ENCODE assay signal across 15 cellular contexts in genomic region chr18:34807106-34807796, GRCh38.
A peak's percentile ranks its signal among the peaks of the same experiment; 100 is the strongest.
DNase-seq lines count a peak whose midpoint lies in the region; ATAC-seq and TF ChIP-seq lines count a peak whose summit lies in the region.
"Had no signal": no experiment of that assay in that cellular context is flagged by ENCODE, and none has a peak within 500 bp of the region (broad histone marks: within the 10 kb centered on the region; RNA-seq: fewer than 3 reads in every experiment).

No MANE protein-coding gene starts in this region.

- H3K56ac ChIP-seq in H9 (ENCODE audit: insufficient read length, low read depth, low read length), result no peak overlapping the region

- H2BK5ac ChIP-seq in H9 (ENCODE audit: insufficient read length, low read length) (no peak overlapping the region), trophoblast cell (ENCODE audit: low read depth, low read length, poor library complexity) (no peak overlapping the region)

- ATAC-seq in GM18909 (IDR thresholded peaks at IDR 0.05; ENCODE audit: poor library complexity, unreplicated experiment), result no peak
- no peak for ATAC-seq in effector memory CD8-positive, alpha-beta T cell (replicated peaks)
- ATAC-seq in CD4-positive, alpha-beta T cell (ENCODE audit: poor library complexity), result no peak

- H3K27me3 Mint-ChIP-seq in H9 (ENCODE audit: low read depth), result no peaks in the 10 kb centered on the region; the same call in 1 of the 2 replicates
- peaks cover 14 to 33% of the 10 kb centered on the region in 2 donors for H3K27me3 Mint-ChIP-seq in effector memory CD8-positive, alpha-beta T cell
- peaks cover 20% of the 10 kb centered on the region for H3K27me3 Mint-ChIP-seq in CD4-positive, alpha-beta T cell

- no peak overlapping the region for H2BK20ac ChIP-seq in H9 (ENCODE audit: low read depth, low read length, poor library complexity, severe bottlenecking)

- no peaks in the 10 kb centered on the region for H3K79me1 ChIP-seq in H9 (ENCODE audit: insufficient read depth, low read depth, low read length, poor library complexity, severe bottlenecking)
- no peaks in the 10 kb centered on the region for H3K79me1 ChIP-seq in trophoblast cell (ENCODE audit: low read length)

- no peak overlapping the region for H3K9ac ChIP-seq in H9 (ENCODE audit: extremely low read depth, insufficient read length, low read length)
- no peak overlapping the region for H3K9ac ChIP-seq in trophoblast cell (ENCODE audit: low read length)

- H4K8ac ChIP-seq in H9 (replicated peaks; ENCODE audit: insufficient read length, low read depth, low read length) (no peak overlapping the region), trophoblast cell (ENCODE audit: low read depth, low read length) (no peak overlapping the region)

- H4K20me1 ChIP-seq in H9 (ENCODE audit: control insufficient read depth, insufficient read depth, insufficient read length) (no peaks in the 10 kb centered on the region), PC-9 (ENCODE audit: insufficient read depth) (no peaks in the 10 kb centered on the region)

- peak overlapping the region; percentile 22 for H3K27ac ChIP-seq in H9 (ENCODE audit: insufficient read length, low read depth, low read length)
- no peak overlapping the region for H3K27ac ChIP-seq in PC-9
- H3K27ac ChIP-seq in trophoblast cell (ENCODE audit: low read depth, low read length), result no peak overlapping the region
- H3K27ac ChIP-seq in brain microvascular endothelial cell, result no peak overlapping the region
- no peak overlapping the region for H3K27ac ChIP-seq in CD4-positive, alpha-beta T cell (ENCODE audit: low read depth, low read length)

- peak; percentile 72 for DNase-seq in H9
- DNase-seq in PC-9, result peak; percentile 12 to 39
- DNase-seq in epithelial cell of esophagus (ENCODE audit: low read depth), result peak; percentile 37
- peak; percentile 21 to 48 for DNase-seq in trophoblast cell
- DNase-seq in effector memory CD8-positive, alpha-beta T cell, result no peak
- DNase-seq in brain microvascular endothelial cell, result no peak
- no peak for DNase-seq in CD4-positive, alpha-beta T cell
- DNase-seq: activated CD4-positive, alpha-beta T cell treated with anti-CD3 and anti-CD28 coated beads, Interleukin-2, amount 50 U/mL, for 1 hour; cortex of kidney; NCI-H2171 treated with DMSO at 0.1 percent for 48 hours; retina had no signal

- no peaks in the 10 kb centered on the region; a peak in 1 of 7 replicates for H3K36me3 Mint-ChIP-seq in H9 (ENCODE audit: insufficient read depth in 1 of 3, low read depth in 3 of 3)
- no peaks in the 10 kb centered on the region for H3K36me3 Mint-ChIP-seq in effector memory CD8-positive, alpha-beta T cell (ENCODE audit: insufficient read depth)
- no peaks in the 10 kb centered on the region for H3K36me3 Mint-ChIP-seq in CD4-positive, alpha-beta T cell (ENCODE audit: low read depth)

- no peak overlapping the region for H3K4me2 ChIP-seq in H9 (ENCODE audit: insufficient read depth, insufficient read length, low read length)
- H3K4me2 ChIP-seq in PC-9, result no peak overlapping the region; the same call in 1 of the 2 replicates
- no peak overlapping the region for H3K4me2 ChIP-seq in trophoblast cell (ENCODE audit: low read length)

- H3K18ac ChIP-seq in H9 (ENCODE audit: insufficient read length, low read depth, low read length), result no peak overlapping the region
- H3K18ac ChIP-seq in trophoblast cell (ENCODE audit: low read length), result no peak overlapping the region

- no TSS peak for BruUV-seq in PC-9 (replicated peaks; lab: Mats Ljungman, UMichigan)

- H3K4me1 Mint-ChIP-seq in H9, result peaks cover 31 to 42% of the 10 kb centered on the region in 2 experiments
- H3K4me1 Mint-ChIP-seq in effector memory CD8-positive, alpha-beta T cell (ENCODE audit: low read depth in 2 of 2), result peaks cover 0 to 4% of the 10 kb centered on the region in 2 donors
- no peaks in the 10 kb centered on the region for H3K4me1 Mint-ChIP-seq in CD4-positive, alpha-beta T cell (ENCODE audit: low read depth)
- H3K4me1 Mint-ChIP-seq: nephron had no signal

- H3K4me3 ChIP-seq in PC-9 (no peak overlapping the region), epithelial cell of esophagus (ENCODE audit: low read length) (no peak overlapping the region), trophoblast cell (ENCODE audit: low read depth, low read length) (no peak overlapping the region), brain microvascular endothelial cell (ENCODE audit: low read depth, low read length) (no peak overlapping the region)
- H3K4me3 ChIP-seq: lung had no signal

- H2AK5ac ChIP-seq in H9 (ENCODE audit: insufficient read length, low read length) (no peak overlapping the region), trophoblast cell (ENCODE audit: low read length) (no peak overlapping the region)

- CTCF ChIA-PET in PC-9 (lab: Charles Lee), result no interaction called here
- CTCF ChIA-PET in CD4-positive, alpha-beta T cell (lab: Charles Lee), result no interaction called here

- no peak overlapping the region for H4K91ac ChIP-seq in H9 (ENCODE audit: insufficient read length, low read depth, low read length)
- H4K91ac ChIP-seq in trophoblast cell (ENCODE audit: low read depth, low read length), result no peak overlapping the region

- H3K36me3 ChIP-seq in PC-9 (ENCODE audit: low read depth) (no peaks in the 10 kb centered on the region), trophoblast cell (ENCODE audit: control insufficient read depth in 1 of 2, insufficient read depth in 2 of 2, low read length in 2 of 2) (no peaks in the 10 kb centered on the region), brain microvascular endothelial cell (replicated peaks) (no peaks in the 10 kb centered on the region)

- H3K9me3 Mint-ChIP-seq in H9, result no peaks in the 10 kb centered on the region
- H3K9me3 Mint-ChIP-seq in effector memory CD8-positive, alpha-beta T cell, result no peaks in the 10 kb centered on the region
- H3K9me3 Mint-ChIP-seq in CD4-positive, alpha-beta T cell, result no peaks in the 10 kb centered on the region
- H3K9me3 Mint-ChIP-seq: activated T-helper 1 cell treated with anti-CD3 and anti-CD28 coated beads, Interleukin-12 subunit alpha, Interleukin-12 subunit beta, Interleukin-2, Interleukin-4 antibody, amounts not matched to agents 30 ng/mL and 10 ng/mL and 1 ng/mL, durations not matched to agents 14 hours and 24 hours and 36 hours; nephron had no signal

- no peak overlapping the region for H2AFZ ChIP-seq in H9 (ENCODE audit: low read length)
- H2AFZ ChIP-seq in PC-9, result no peak overlapping the region
- no peak overlapping the region for H2AFZ ChIP-seq in trophoblast cell (ENCODE audit: insufficient read depth, low read length, poor library complexity)

- H3K23me2 ChIP-seq in H9 (ENCODE audit: insufficient read length, low read depth, low read length, poor library complexity, severe bottlenecking), result no peaks in the 10 kb centered on the region

- peak overlapping the region in 1 of 3 experiments; percentile 94; a peak in 1 of 7 replicates for H3K27ac Mint-ChIP-seq in H9
- H3K27ac Mint-ChIP-seq in effector memory CD8-positive, alpha-beta T cell, result no peak overlapping the region
- no peak overlapping the region for H3K27ac Mint-ChIP-seq in CD4-positive, alpha-beta T cell
- H3K27ac Mint-ChIP-seq: activated T-helper 1 cell treated with anti-CD3 and anti-CD28 coated beads, Interleukin-12 subunit alpha, Interleukin-12 subunit beta, Interleukin-2, Interleukin-4 antibody, amounts not matched to agents 30 ng/mL and 10 ng/mL and 1 ng/mL, durations not matched to agents 14 hours and 24 hours and 36 hours; nephron had no signal

- H3K9me2 ChIP-seq in PC-9 (ENCODE audit: insufficient read depth), result no peaks in the 10 kb centered on the region

- no peak overlapping the region for H3K4ac ChIP-seq in H9 (ENCODE audit: low read depth, low read length)
- H3K4ac ChIP-seq in trophoblast cell (ENCODE audit: low read depth, low read length), result no peak overlapping the region

- no peak overlapping the region for H4K5ac ChIP-seq in H9 (ENCODE audit: insufficient read length, low read depth, low read length)

- no peak overlapping the region for H2BK15ac ChIP-seq in H9 (ENCODE audit: low read depth, low read length)

- no peak overlapping the region for H4K12ac ChIP-seq in trophoblast cell (ENCODE audit: low read depth, low read length)

- no peak overlapping the region for H3K4me3 Mint-ChIP-seq in H9
- no peak overlapping the region for H3K4me3 Mint-ChIP-seq in effector memory CD8-positive, alpha-beta T cell
- H3K4me3 Mint-ChIP-seq in CD4-positive, alpha-beta T cell, result no peak overlapping the region
- H3K4me3 Mint-ChIP-seq: activated T-helper 1 cell treated with anti-CD3 and anti-CD28 coated beads, Interleukin-12 subunit alpha, Interleukin-12 subunit beta, Interleukin-2, Interleukin-4 antibody, amounts not matched to agents 30 ng/mL and 10 ng/mL and 1 ng/mL, durations not matched to agents 14 hours and 24 hours and 36 hours; nephron had no signal

- no peak overlapping the region for H3T11ph ChIP-seq in H9 (ENCODE audit: low read length)

- H3K4me1 ChIP-seq in H9 (ENCODE audit: insufficient read depth, low read length) (peaks cover 9% of the 10 kb centered on the region; the same call in 1 of the 2 replicates), PC-9 (replicated peaks; ENCODE audit: insufficient read depth) (no peaks in the 10 kb centered on the region), trophoblast cell (ENCODE audit: control insufficient read depth in 1 of 2, insufficient read depth in 2 of 2, low read length in 2 of 2) (peaks cover 2 to 5% of the 10 kb centered on the region in 2 experiments)

- H3F3A ChIP-seq in PC-9 (ENCODE audit: insufficient read depth, low read depth), result no peaks in the 10 kb centered on the region

- H3K79me2 ChIP-seq in H9 (ENCODE audit: insufficient read depth, low read length) (no peaks in the 10 kb centered on the region), PC-9 (ENCODE audit: low read depth) (no peaks in the 10 kb centered on the region), trophoblast cell (ENCODE audit: control insufficient read depth, insufficient read depth, low read length, poor library complexity) (no peaks in the 10 kb centered on the region)

- no CpG with 5 or more reads among the region's 2 CpGs for WGBS in H9 (ENCODE audit: extremely low coverage, insufficient read length, low lambda C conversion rate)
- WGBS in trophoblast cell (ENCODE audit: extremely low coverage, insufficient coverage, insufficient read length), result no CpG with 5 or more reads among the region's 2 CpGs

- intact Hi-C loops in PC-9 (cut with micrococcal nuclease; ENCODE audit: unreplicated experiment), result no loop called here
- intact Hi-C loops in CD4-positive, alpha-beta T cell (cut with DNase I, micrococcal nuclease), result no loop called here

- in situ Hi-C loops in brain microvascular endothelial cell (cut with HindIII; ENCODE audit: low pct_ligation_motif_present, low sequenced_read_pairs), result no loop called here

- no peak overlapping the region for H2BK12ac ChIP-seq in H9 (ENCODE audit: insufficient read length, low read depth, low read length)
- H2BK12ac ChIP-seq in trophoblast cell (ENCODE audit: low read length), result no peak overlapping the region

- POLR2A ChIA-PET in PC-9 (lab: Charles Lee; ENCODE audit: unreplicated experiment), result no interaction called here
- POLR2A ChIA-PET in CD4-positive, alpha-beta T cell (lab: Charles Lee), result no interaction called here

- H3K27me3 ChIP-seq in H9 (ENCODE audit: insufficient read depth, low read length), result no peaks in the 10 kb centered on the region
- H3K27me3 ChIP-seq in PC-9 (ENCODE audit: insufficient read depth, low read depth), result no peaks in the 10 kb centered on the region
- H3K27me3 ChIP-seq in trophoblast cell (ENCODE audit: insufficient read depth, low read length), result no peaks in the 10 kb centered on the region
- no peaks in the 10 kb centered on the region for H3K27me3 ChIP-seq in brain microvascular endothelial cell (replicated peaks)
- no peaks in the 10 kb centered on the region for H3K27me3 ChIP-seq in CD4-positive, alpha-beta T cell (ENCODE audit: control insufficient read depth, insufficient read depth, low read length)

- TF ChIP-seq CTCF in H9 (conservative IDR thresholded peaks at IDR 0.05) (no peak), PC-9 (conservative IDR thresholded peaks at IDR 0.05) (no peak), epithelial cell of esophagus (IDR thresholded peaks at IDR 0.05; ENCODE audit: insufficient read depth, low read depth, low read length, missing control alignments) (no peak), brain microvascular endothelial cell (IDR thresholded peaks at IDR 0.05; ENCODE audit: low read depth, low read length, missing control alignments) (no peak)
- TF ChIP-seq CTCF in CD4-positive, alpha-beta T cell (IDR thresholded peaks at IDR 0.05), result no peak

- H2BK120ac ChIP-seq in H9 (ENCODE audit: low read depth, low read length, poor library complexity, severe bottlenecking) (no peak overlapping the region), trophoblast cell (ENCODE audit: insufficient read depth, low read length, poor library complexity) (no peak overlapping the region)

- H3K9me3 ChIP-seq in H9 (ENCODE audit: control insufficient read depth, low read depth, low read length) (no peaks in the 10 kb centered on the region), PC-9 (ENCODE audit: insufficient read depth, low read depth) (no peaks in the 10 kb centered on the region), trophoblast cell (ENCODE audit: insufficient read depth, low read depth, low read length) (no peaks in the 10 kb centered on the region)
- no peaks in the 10 kb centered on the region for H3K9me3 ChIP-seq in CD4-positive, alpha-beta T cell (ENCODE audit: control insufficient read depth, low read length)

- H3K14ac ChIP-seq in H9 (ENCODE audit: insufficient read depth, low read length) (no peak overlapping the region), trophoblast cell (ENCODE audit: low read length) (no peak overlapping the region)

- H3K23ac ChIP-seq in H9 (ENCODE audit: insufficient read length, low read depth, low read length) (no peak overlapping the region), trophoblast cell (ENCODE audit: low read length) (no peak overlapping the region)

Comparison
In these comparisons a context has a peak if more than half of its experiments do, and no peak if none do; other contexts are left out.
1. DNase-seq: peak in H9 (single experiment), PC-9 (2 of 2), epithelial cell of esophagus (single experiment) and trophoblast cell (2 of 2); none in effector memory CD8-positive, alpha-beta T cell (0 of 3), brain microvascular endothelial cell (single experiment) and CD4-positive, alpha-beta T cell (0 of 10).